ENCODE assay signal across 8 cellular contexts in genomic region chr16:84649511-84649861, GRCh38. TPM values are rescaled to one million over a fixed set of nuclear protein-coding genes. Genes with fewer than 3 reads are reported as not detected.
DNase-seq lines count a peak whose midpoint lies in the region; ATAC-seq and TF ChIP-seq lines count a peak whose summit lies in the region.

No MANE protein-coding gene starts in this region.

- peak overlapping the region; percentile 68 for H3K4me3 ChIP-seq in AG04449 (ENCODE audit: low read depth, low read length)
- H3K4me3 ChIP-seq in MG63: peak overlapping the region; percentile 50
- peak overlapping the region; percentile 73 for H3K4me3 ChIP-seq in naive thymus-derived CD4-positive, alpha-beta T cell (ENCODE audit: low read length)

- H3K9me3 Mint-ChIP-seq in effector memory CD8-positive, alpha-beta T cell: no peaks in the 10 kb centered on the region
- H3K9me3 Mint-ChIP-seq in naive thymus-derived CD4-positive, alpha-beta T cell: peaks cover 0 to 5% (median 0%) of the 10 kb centered on the region in 11 donors

- peak overlapping the region; percentile 81 for H3K27ac ChIP-seq in naive thymus-derived CD4-positive, alpha-beta T cell (ENCODE audit: low read depth, low read length)

- peak overlapping the region; percentile 86 to 87 for H3K27ac Mint-ChIP-seq in effector memory CD8-positive, alpha-beta T cell
- peak overlapping the region; percentile 77 to 91 (median 86) for H3K27ac Mint-ChIP-seq in naive thymus-derived CD4-positive, alpha-beta T cell

- TF ChIP-seq CTCF in AG04449 (IDR thresholded peaks at IDR 0.05; ENCODE audit: insufficient read depth, low read length, missing control alignments): no peak

- H3K27me3 ChIP-seq in MG63: no peaks in the 10 kb centered on the region
- no peaks in the 10 kb centered on the region for H3K27me3 ChIP-seq in naive thymus-derived CD4-positive, alpha-beta T cell (ENCODE audit: control insufficient read depth in 2 of 2, insufficient read depth in 2 of 2, low read length in 2 of 2)

- H3K36me3 ChIP-seq in MG63: no peaks in the 10 kb centered on the region; the same call in 1 of the 2 replicates
- peaks cover 0 to 27% (median 0%) of the 10 kb centered on the region in 3 experiments for H3K36me3 ChIP-seq in naive thymus-derived CD4-positive, alpha-beta T cell (ENCODE audit: control insufficient read depth in 2 of 3, insufficient read depth in 3 of 3, low read length in 3 of 3)

- POLR2A ChIA-PET in AG04449 (lab: Yijun Ruan, JAX): no interaction called here
- POLR2A ChIA-PET in naive thymus-derived CD4-positive, alpha-beta T cell (lab: Charles Lee): interaction anchor here (0.9 to 2.4 kb wide), 8 partner anchors 9 to 145 kb away, joined by 3 to 11 read pairs (median 3); partner anchors contain the start of gene MEAK7

- intact Hi-C loops in naive thymus-derived CD4-positive, alpha-beta T cell (cut with micrococcal nuclease): loop anchor here in 1 of 2 donors (2.0 to 10.0 kb wide), 3 partner anchors 23 to 532 kb away; partner anchors contain the start of genes KIAA0513 and MBTPS1

- H3K4me1 ChIP-seq in naive thymus-derived CD4-positive, alpha-beta T cell (ENCODE audit: control insufficient read depth in 2 of 2, insufficient read depth in 2 of 2, low read length in 2 of 2): peaks cover 23 to 55% of the 10 kb centered on the region in 2 donors

- ATAC-seq in effector memory CD8-positive, alpha-beta T cell (replicated peaks): no peak
- no peak for ATAC-seq in naive thymus-derived CD4-positive, alpha-beta T cell
- ATAC-seq in GM18505 (IDR thresholded peaks at IDR 0.05; ENCODE audit: unreplicated experiment) (no peak), HG03135 (IDR thresholded peaks at IDR 0.05; ENCODE audit: unreplicated experiment) (no peak)

- CTCF ChIA-PET in AG04449 (lab: Yijun Ruan, JAX): interaction anchor here (3.1 to 4.6 kb wide), 4 partner anchors 23 to 90 kb away, joined by 19 to 23 read pairs (median 20); no protein-coding TSS in a partner anchor
- CTCF ChIA-PET in naive thymus-derived CD4-positive, alpha-beta T cell (lab: Charles Lee): no interaction called here

- H3K4me1 Mint-ChIP-seq in effector memory CD8-positive, alpha-beta T cell (ENCODE audit: low read depth in 2 of 2): peaks cover 28 to 30% of the 10 kb centered on the region in 2 donors
- peaks cover 40 to 66% (median 60%) of the 10 kb centered on the region in 7 donors for H3K4me1 Mint-ChIP-seq in naive thymus-derived CD4-positive, alpha-beta T cell

- H3K27me3 Mint-ChIP-seq in effector memory CD8-positive, alpha-beta T cell: no peaks in the 10 kb centered on the region
- H3K27me3 Mint-ChIP-seq in naive thymus-derived CD4-positive, alpha-beta T cell: peaks cover 0 to 28% (median 0%) of the 10 kb centered on the region in 5 donors

- DNase-seq in AG04449 (ENCODE audit: low read depth, low spot score) (no peak), MG63 (no peak), mucosa of gallbladder (ENCODE audit: low spot score) (no peak), COLO829 (ENCODE audit: low spot score) (no peak)
- DNase-seq in effector memory CD8-positive, alpha-beta T cell: no peak
- DNase-seq in naive thymus-derived CD4-positive, alpha-beta T cell: no peak

- peak overlapping the region; percentile 81 to 85 for H3K4me3 Mint-ChIP-seq in effector memory CD8-positive, alpha-beta T cell
- peak overlapping the region; percentile 80 to 92 (median 86) for H3K4me3 Mint-ChIP-seq in naive thymus-derived CD4-positive, alpha-beta T cell

- no peak for TF ChIP-seq POLR2A in GM18505 (IDR thresholded peaks at IDR 0.05; ENCODE audit: borderline replicate concordance, extremely low read depth, insufficient read depth, insufficient read length)

- H3K36me3 Mint-ChIP-seq in effector memory CD8-positive, alpha-beta T cell (ENCODE audit: insufficient read depth): peaks cover 42% of the 10 kb centered on the region
- H3K36me3 Mint-ChIP-seq in naive thymus-derived CD4-positive, alpha-beta T cell: peaks cover 5 to 27% (median 23%) of the 10 kb centered on the region in 5 donors

- no peaks in the 10 kb centered on the region for H3K9me3 ChIP-seq in MG63
- H3K9me3 ChIP-seq in naive thymus-derived CD4-positive, alpha-beta T cell (ENCODE audit: control insufficient read depth in 2 of 3, low read length in 3 of 3): no peaks in the 10 kb centered on the region

RNA-seq across cellular contexts. Expression of gene KLHL36, which starts 1.2 kb away (rescaled TPM):
- total RNA-seq in MG63 (2014; rRNA removed; shearing (Covaris generic); ENCODE audit: low replicate concordance): 18.4 and 20.5 TPM in 2 replicates
- total RNA-seq in naive thymus-derived CD4-positive, alpha-beta T cell: 100 to 1,000 TPM in 2 of 5 experiments, 10 to 100 TPM in 3; 51.8 to 161 (median 97.8) TPM
- polyA plus RNA-seq in naive thymus-derived CD4-positive, alpha-beta T cell: 10 to 100 TPM; 45.8 to 73.7 TPM
- 76.2 TPM for total RNA-seq in mucosa of gallbladder

RNA-seq across cellular contexts. Expression of gene COTL1, which starts 31.6 kb away (rescaled TPM):
- total RNA-seq in MG63 (2014; rRNA removed; shearing (Covaris generic); ENCODE audit: low replicate concordance): 172 and 175 TPM in 2 replicates
- 100 to 1,000 TPM in 3 of 5 experiments, 10 to 100 TPM in 2; 84.2 to 704 (median 172) TPM for total RNA-seq in naive thymus-derived CD4-positive, alpha-beta T cell
- 100 to 1,000 TPM; 268 to 344 TPM for polyA plus RNA-seq in naive thymus-derived CD4-positive, alpha-beta T cell
- total RNA-seq in mucosa of gallbladder: 129 TPM

RNA-seq across cellular contexts. Expression of gene USP10, which starts 50.3 kb away (rescaled TPM):
- 29.8 and 33.5 TPM in 2 replicates for total RNA-seq in MG63 (2014; rRNA removed; shearing (Covaris generic); ENCODE audit: low replicate concordance)
- 100 to 1,000 TPM in 3 of 5 experiments, 10 to 100 TPM in 2; 88.4 to 113 (median 112) TPM for total RNA-seq in naive thymus-derived CD4-positive, alpha-beta T cell
- polyA plus RNA-seq in naive thymus-derived CD4-positive, alpha-beta T cell: 100 to 1,000 TPM; 106 to 123 TPM
- total RNA-seq in mucosa of gallbladder: 60.8 TPM
